ENCODE assay signal across 22 cellular contexts in genomic region chr2:85395912-85396475, GRCh38. TPM values are rescaled to one million over a fixed set of nuclear protein-coding genes. Genes with fewer than 3 reads are reported as not detected.
DNase-seq lines count a peak whose midpoint lies in the region; TF ChIP-seq lines count a peak whose summit lies in the region.
"Had no signal": no experiment of that assay in that cellular context is flagged by ENCODE, and none has a peak within 500 bp of the region (broad histone marks: within the 10 kb centered on the region; RNA-seq: fewer than 3 reads in every experiment).

No MANE protein-coding gene starts in this region.

- H3K27me3 ChIP-seq in esophagus muscularis mucosa (no peaks in the 10 kb centered on the region), MM.1S (replicated peaks; ENCODE audit: insufficient read depth, low read length) (no peaks in the 10 kb centered on the region)
- H3K27me3 ChIP-seq: heart left ventricle, uterus had no signal

- H3K4me3 ChIP-seq in esophagus muscularis mucosa (peak overlapping the region in 1 of 4 donors; percentile 6), MM.1S (ENCODE audit: low read length) (no peak overlapping the region)
- H3K4me3 ChIP-seq: heart left ventricle, uterus had no signal

- TF ChIP-seq POLR2A in esophagus muscularis mucosa (IDR thresholded peaks at IDR 0.05; ENCODE audit: low read depth) = no peak
- TF ChIP-seq POLR2A in erythroblast (IDR thresholded peaks at IDR 0.05; ENCODE audit: low read length) = no peak

- no peak overlapping the region for H3K9ac ChIP-seq in MM.1S (ENCODE audit: low read length)

- no peaks in the 10 kb centered on the region for H3K79me2 ChIP-seq in MM.1S (ENCODE audit: low read length)

- H3K4me2 ChIP-seq in MM.1S (ENCODE audit: low read depth, low read length) = no peak overlapping the region

- no peaks in the 10 kb centered on the region for H3K9me2 ChIP-seq in MM.1S (replicated peaks; ENCODE audit: insufficient read depth, low read length)

- 88% methylated on average over 14 of the region's 14 CpGs for WGBS in esophagus muscularis mucosa

- H3K9me3 Mint-ChIP-seq in progenitor cell of endocrine pancreas (ENCODE audit: low read depth) (no peaks in the 10 kb centered on the region), type B pancreatic cell (no peaks in the 10 kb centered on the region)
- H3K9me3 Mint-ChIP-seq: natural killer cell; T-helper 1 cell treated with Interleukin-12 subunit alpha and Interleukin-12 subunit beta and Interleukin-4 antibody, amounts not matched to agents 30 μg/mL and 1 μg/mL, for 36 hours; WTC11 had no signal

- H3K36me3 Mint-ChIP-seq in progenitor cell of endocrine pancreas (ENCODE audit: insufficient read depth) (peaks cover 2% of the 10 kb centered on the region), type B pancreatic cell (peaks cover 9% of the 10 kb centered on the region)
- H3K36me3 Mint-ChIP-seq: natural killer cell had no signal

- peaks cover 0 to 26% (median 23%) of the 10 kb centered on the region in 4 donors for H3K4me1 ChIP-seq in esophagus muscularis mucosa
- peaks cover 16% of the 10 kb centered on the region for H3K4me1 ChIP-seq in MM.1S (ENCODE audit: low read length)

- DNase-seq in esophagus muscularis mucosa (ENCODE audit: extremely low spot score) = no peak
- no peak for DNase-seq in progenitor cell of endocrine pancreas (ENCODE audit: low spot score, unreplicated experiment)
- no peak for DNase-seq in type B pancreatic cell (ENCODE audit: extremely low spot score, unreplicated experiment)
- no peak for DNase-seq in erythroblast (lab: John Stamatoyannopoulos, UW)
- no peak for DNase-seq in MM.1S
- DNase-seq in AML-193 (lab: John Stamatoyannopoulos, UW) = no peak
- DNase-seq: Calu3, heart left ventricle, immature natural killer cell, KBM-7, mammary epithelial cell, natural killer cell, NCI-H1092, NCI-H2081, NCI-H510A, Right ventricle myocardium superior, uterus had no signal

- H3K27ac Mint-ChIP-seq in progenitor cell of endocrine pancreas (peak overlapping the region; percentile 29), type B pancreatic cell (peak overlapping the region; percentile 97)
- H3K27ac Mint-ChIP-seq: immature natural killer cell, natural killer cell had no signal

- H3K27me3 Mint-ChIP-seq in progenitor cell of endocrine pancreas (no peaks in the 10 kb centered on the region), type B pancreatic cell (no peaks in the 10 kb centered on the region)

- H2AFZ ChIP-seq in MM.1S (ENCODE audit: low read length) = no peak overlapping the region

- H3K4me1 Mint-ChIP-seq in progenitor cell of endocrine pancreas (ENCODE audit: low read depth) (peaks cover 13% of the 10 kb centered on the region), type B pancreatic cell (ENCODE audit: unreplicated experiment) (peaks cover 16% of the 10 kb centered on the region)

- peaks cover 13% of the 10 kb centered on the region; the same call in 1 of the 2 replicates for H3F3A ChIP-seq in MM.1S (ENCODE audit: insufficient read depth, low read length)

- H4K20me1 ChIP-seq in MM.1S (ENCODE audit: insufficient read depth, low read length) = no peaks in the 10 kb centered on the region

- intact Hi-C loops in esophagus muscularis mucosa (cut with DNase I) = no loop called here

- no peak for TF ChIP-seq CTCF in VCaP (conservative IDR thresholded peaks at IDR 0.05)
- TF ChIP-seq CTCF in esophagus muscularis mucosa (IDR thresholded peaks at IDR 0.05) = no peak
- TF ChIP-seq CTCF in progenitor cell of endocrine pancreas (IDR thresholded peaks at IDR 0.05; ENCODE audit: unreplicated experiment) = no peak
- TF ChIP-seq CTCF in type B pancreatic cell (conservative IDR thresholded peaks at IDR 0.05) = no peak
- no peak for TF ChIP-seq CTCF in MM.1S (IDR thresholded peaks at IDR 0.05; ENCODE audit: low read length)

- H3K36me3 ChIP-seq in esophagus muscularis mucosa (peaks cover 0 to 28% (median 12%) of the 10 kb centered on the region in 4 donors), MM.1S (replicated peaks; ENCODE audit: insufficient read depth, low read length) (no peaks in the 10 kb centered on the region)
- H3K36me3 ChIP-seq: uterus had no signal

- TF ChIP-seq EP300 in esophagus muscularis mucosa (IDR thresholded peaks at IDR 0.05) = no peak

- H3K4me3 Mint-ChIP-seq in progenitor cell of endocrine pancreas (ENCODE audit: low read depth) (no peak overlapping the region), type B pancreatic cell (peak overlapping the region; percentile 84)
- H3K4me3 Mint-ChIP-seq: immature natural killer cell; natural killer cell; T-helper 1 cell treated with Interleukin-12 subunit alpha and Interleukin-12 subunit beta and Interleukin-4 antibody, amounts not matched to agents 30 μg/mL and 1 μg/mL, for 36 hours; WTC11 had no signal

- H3K9me3 ChIP-seq in esophagus muscularis mucosa (no peaks in the 10 kb centered on the region), MM.1S (replicated peaks; ENCODE audit: insufficient read depth, low read length) (no peaks in the 10 kb centered on the region)
- H3K9me3 ChIP-seq: heart left ventricle, uterus had no signal

- H3K27ac ChIP-seq in VCaP (peak overlapping the region; percentile 99), esophagus muscularis mucosa (replicated peaks in 1 of 4) (peak overlapping the region; percentile 58 to 70 (median 67)), MM.1S (ENCODE audit: low read length) (no peak overlapping the region)
- H3K27ac ChIP-seq: uterus had no signal

RNA-seq across cellular contexts. Expression of gene CAPG, which starts 14.2 kb away (rescaled TPM):
- total RNA-seq in esophagus muscularis mucosa (10 to 100 TPM; 22.8 to 73.6 (median 30.8) TPM), progenitor cell of endocrine pancreas (56.1 and 56.5 TPM in 2 replicates), type B pancreatic cell (ENCODE audit: low replicate concordance) (61.1 and 195 TPM in 2 replicates)

RNA-seq across cellular contexts. Expression of gene SH2D6, which starts 22.5 kb away (rescaled TPM):
- not detected for total RNA-seq in esophagus muscularis mucosa
- 0.29 and 0.71 TPM in 2 replicates for total RNA-seq in progenitor cell of endocrine pancreas
- 0.97 TPM in 1 of 2 replicates, not detected in the other for total RNA-seq in type B pancreatic cell (ENCODE audit: low replicate concordance)
- total RNA-seq: bronchial epithelial cell, G401, heart left ventricle, uterus had no signal

RNA-seq across cellular contexts. Expression of gene ELMOD3, which starts 41.4 kb away (rescaled TPM):
- total RNA-seq in esophagus muscularis mucosa = 10 to 100 TPM; 17.4 to 21.5 (median 18.3) TPM
- 23.3 and 25.6 TPM in 2 replicates for total RNA-seq in progenitor cell of endocrine pancreas
- 14.6 and 22.2 TPM in 2 replicates for total RNA-seq in type B pancreatic cell (ENCODE audit: low replicate concordance)

RNA-seq across cellular contexts. Expression of gene RETSAT, which starts 41.7 kb away (rescaled TPM):
- total RNA-seq in esophagus muscularis mucosa (10 to 100 TPM; 34.3 to 63.7 (median 45.7) TPM), progenitor cell of endocrine pancreas (22.8 and 23.1 TPM in 2 replicates), type B pancreatic cell (ENCODE audit: low replicate concordance) (31.3 and 39.8 TPM in 2 replicates)
